29 cellular contexts compared by ENCODE assay signal in the genomic region with DNA sequence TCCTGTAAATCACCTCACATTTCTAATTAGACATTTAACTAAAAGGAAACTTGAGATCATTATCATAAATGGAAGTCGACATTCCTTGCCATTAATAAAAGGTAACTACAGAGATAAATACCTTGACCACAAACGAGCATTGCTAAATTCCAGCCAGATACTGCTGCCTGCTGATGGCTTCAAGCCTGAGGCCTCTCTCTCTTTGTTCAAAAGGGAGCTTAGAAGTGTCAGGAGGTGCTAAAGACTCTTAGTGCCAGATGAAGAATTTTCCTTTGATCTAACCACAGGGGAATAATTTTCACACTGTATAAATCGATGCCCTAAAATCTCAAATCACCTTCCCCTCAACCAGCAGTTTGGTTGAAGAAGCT.
"Had no signal": no experiment of that assay in that cellular context is flagged by ENCODE, and none has a peak within 500 bp of the region (broad histone marks: within the 10 kb centered on the region; RNA-seq: fewer than 3 reads in every experiment).

No MANE protein-coding gene starts in this region.

- H3K36me3 ChIP-seq: adrenal gland, ascending aorta, left lung, neutrophil, thoracic aorta, upper lobe of left lung had no signal

- H3K4me1 Mint-ChIP-seq: activated T-helper 17 cell treated with anti-CD3 and anti-CD28 coated beads, Interleukin-2, amount 50 U/mL, for 72 hours; central memory CD8-positive, alpha-beta T cell; natural killer cell; stimulated activated memory B cell treated with anti-CD40 and anti-IgM and Interleukin-4, amounts not matched to agents 10 μg/mL and 1 μg/mL and 100 μg/mL, for 72 hours; T-cell had no signal

- H3K27ac Mint-ChIP-seq: activated naive CD8-positive, alpha-beta T cell; activated T-cell treated with anti-CD3 and anti-CD28 coated beads, Interleukin-2, amount 50 U/mL, for 24 hours; activated T-helper 17 cell treated with anti-CD3 and anti-CD28 coated beads, Interleukin-2, amount 50 U/mL, for 72 hours; effector memory CD8-positive, alpha-beta T cell; mesothelial cell of epicardium; natural killer cell; stimulated activated memory B cell treated with anti-CD40 and anti-IgM and Interleukin-4, amounts not matched to agents 10 μg/mL and 1 μg/mL and 100 μg/mL, for 72 hours; T-cell had no signal

- H3K4me3 Mint-ChIP-seq: activated naive CD8-positive, alpha-beta T cell; activated T-cell treated with anti-CD3 and anti-CD28 coated beads, Interleukin-2, amount 50 U/mL, for 24 hours; activated T-helper 17 cell treated with anti-CD3 and anti-CD28 coated beads, Interleukin-2, amount 50 U/mL, for 72 hours; central memory CD8-positive, alpha-beta T cell; effector memory CD8-positive, alpha-beta T cell; mesothelial cell of epicardium; natural killer cell; stimulated activated memory B cell treated with anti-CD40 and anti-IgM and Interleukin-4, amounts not matched to agents 10 μg/mL and 1 μg/mL and 100 μg/mL, for 72 hours; T-cell had no signal

- H3K9ac ChIP-seq: parathyroid adenoma had no signal

- H3K4me3 ChIP-seq: adrenal gland, ascending aorta, dorsolateral prefrontal cortex, left lung, lung, thoracic aorta, upper lobe of left lung had no signal

- H3K27me3 ChIP-seq: adrenal gland, ascending aorta, left lung, neutrophil, upper lobe of left lung had no signal

- ATAC-seq: activated T-helper 17 cell treated with anti-CD3 and anti-CD28 coated beads, Interleukin-2, amount 50 U/mL, for 72 hours; effector memory CD8-positive, alpha-beta T cell; esophagus mucosa; left lung; natural killer cell; sciatic nerve; stimulated activated memory B cell treated with anti-CD40 and anti-IgM and Interleukin-4, amounts not matched to agents 10 μg/mL and 1 μg/mL and 100 μg/mL, for 72 hours; T-cell had no signal

- H2AFZ ChIP-seq: parathyroid adenoma had no signal

- H3K27me3 Mint-ChIP-seq: activated naive CD8-positive, alpha-beta T cell; activated T-cell treated with anti-CD3 and anti-CD28 coated beads, Interleukin-2, amount 50 U/mL, for 24 hours had no signal

- DNase-seq: activated CD4-positive, alpha-beta T cell treated with anti-CD3 and anti-CD28 coated beads for 1 hour; activated naive CD4-positive, alpha-beta T cell; activated T-cell treated with anti-CD3 and anti-CD28 coated beads, Interleukin-2, amount 50 U/mL, for 24 hours; adrenal gland; dorsolateral prefrontal cortex; effector memory CD8-positive, alpha-beta T cell; foreskin melanocyte; kidney glomerular epithelial cell; left lung; natural killer cell; stimulated activated CD4-positive, alpha-beta T cell treated with anti-CD3 and anti-CD28 coated beads, Interleukin-15, amount 100 ng/mL, for 24 hours; T-cell; upper lobe of left lung had no signal

- H3K79me2 ChIP-seq: parathyroid adenoma had no signal

- H3K4me1 ChIP-seq: adrenal gland, left lung, parathyroid adenoma, upper lobe of left lung had no signal

- H3K36me3 Mint-ChIP-seq: activated naive CD8-positive, alpha-beta T cell; mesothelial cell of epicardium; natural killer cell; stimulated activated memory B cell treated with anti-CD40 and anti-IgM and Interleukin-4, amounts not matched to agents 10 μg/mL and 1 μg/mL and 100 μg/mL, for 72 hours; T-cell had no signal

- H3K27ac ChIP-seq: adrenal gland, left lung, neutrophil, parathyroid adenoma, thoracic aorta, upper lobe of left lung had no signal

- H3K9me3 Mint-ChIP-seq: activated T-cell treated with anti-CD3 and anti-CD28 coated beads, Interleukin-2, amount 50 U/mL, for 24 hours; central memory CD8-positive, alpha-beta T cell; effector memory CD8-positive, alpha-beta T cell; mesothelial cell of epicardium; natural killer cell had no signal

- H3K9me3 ChIP-seq: adrenal gland, ascending aorta, left lung, neutrophil, thoracic aorta, upper lobe of left lung had no signal

- FAIRE-seq: colon, endothelial cell of umbilical vein, small intestine, TTC549 had no signal
